23 cellular contexts compared by ENCODE assay signal in genomic region chr3:71464613-71465012, GRCh38.
DNase-seq lines count a peak whose midpoint lies in the region; ATAC-seq and TF ChIP-seq lines count a peak whose summit lies in the region.
"Had no signal": no experiment of that assay in that cellular context is flagged by ENCODE, and none has a peak within 500 bp of the region (broad histone marks: within the 10 kb centered on the region; RNA-seq: fewer than 3 reads in every experiment).

No MANE protein-coding gene starts in this region.

- no peak overlapping the region for H3K27ac ChIP-seq in upper lobe of right lung
- H3K27ac ChIP-seq: epithelial cell of prostate, PC-9, prostate gland had no signal

- peaks cover 46% of the 10 kb centered on the region for H3K36me3 Mint-ChIP-seq in activated naive CD4-positive, alpha-beta T cell treated with anti-CD3 and anti-CD28 coated beads, Interleukin-2, amount 50 U/mL, for 24 hours
- H3K36me3 Mint-ChIP-seq in activated naive CD4-positive, alpha-beta T cell treated with anti-CD3 and anti-CD28 coated beads, Interleukin-2, amount 10 ng/mL, durations not matched to agents 7 days and 5 days = peaks cover 28% of the 10 kb centered on the region
- H3K36me3 Mint-ChIP-seq in activated naive CD8-positive, alpha-beta T cell treated with anti-CD3 and anti-CD28 coated beads, Interleukin-2, amount 50 U/mL, for 24 hours (ENCODE audit: low read depth) = peaks cover 19% of the 10 kb centered on the region

- intact Hi-C loops in upper lobe of right lung (cut with DNase I) = no loop called here

- no peaks in the 10 kb centered on the region for H3K9me3 ChIP-seq in upper lobe of right lung
- H3K9me3 ChIP-seq: prostate gland had no signal

- CTCF ChIA-PET in activated naive CD4-positive, alpha-beta T cell treated with anti-CD3 and anti-CD28 coated beads, Interleukin-2, amount 10 ng/mL, durations not matched to agents 7 days and 5 days (lab: Charles Lee) = no interaction called here

- peak overlapping the region; percentile 62 for H3K27ac Mint-ChIP-seq in activated naive CD4-positive, alpha-beta T cell treated with anti-CD3 and anti-CD28 coated beads, Interleukin-2, amount 50 U/mL, for 24 hours
- no peak overlapping the region for H3K27ac Mint-ChIP-seq in activated naive CD4-positive, alpha-beta T cell treated with anti-CD3 and anti-CD28 coated beads, Interleukin-2, amount 10 ng/mL, durations not matched to agents 7 days and 5 days
- peak overlapping the region; percentile 29 for H3K27ac Mint-ChIP-seq in activated naive CD8-positive, alpha-beta T cell treated with anti-CD3 and anti-CD28 coated beads, Interleukin-2, amount 50 U/mL, for 24 hours
- H3K27ac Mint-ChIP-seq: activated CD8-positive, alpha-beta memory T cell treated with anti-CD3 and anti-CD28 coated beads, Interleukin-2, amount 10 ng/mL, durations not matched to agents 7 days and 5 days; activated T-helper 1 cell treated with anti-CD3 and anti-CD28 coated beads, Interleukin-12 subunit alpha, Interleukin-12 subunit beta, Interleukin-2, Interleukin-4 antibody, amounts not matched to agents 30 ng/mL and 10 ng/mL and 1 ng/mL, durations not matched to agents 14 hours and 24 hours and 36 hours had no signal

- ATAC-seq in activated naive CD8-positive, alpha-beta T cell treated with anti-CD3 and anti-CD28 coated beads, Interleukin-2, amount 50 U/mL, for 24 hours = no peak
- ATAC-seq in upper lobe of right lung (peak; percentile 73), GM18868 (IDR thresholded peaks at IDR 0.05; ENCODE audit: unreplicated experiment) (no peak), GM19023 (IDR thresholded peaks at IDR 0.05; ENCODE audit: unreplicated experiment) (no peak)
- ATAC-seq: activated CD8-positive, alpha-beta memory T cell treated with anti-CD3 and anti-CD28 coated beads, Interleukin-2, amount 10 ng/mL, durations not matched to agents 7 days and 5 days had no signal

- no peak for TF ChIP-seq POLR2A in NB4 (IDR thresholded peaks at IDR 0.05; ENCODE audit: extremely low read depth, insufficient read length)

- no peaks in the 10 kb centered on the region for H3K36me3 ChIP-seq in upper lobe of right lung
- H3K36me3 ChIP-seq: prostate gland had no signal

- no peak for TF ChIP-seq CTCF in NB4 (IDR thresholded peaks at IDR 0.05; ENCODE audit: low read depth, low read length)
- no peak for TF ChIP-seq CTCF in upper lobe of right lung (IDR thresholded peaks at IDR 0.05)

- peaks cover 5% of the 10 kb centered on the region for H3K4me1 ChIP-seq in upper lobe of right lung
- H3K4me1 ChIP-seq: prostate gland had no signal

- no peak overlapping the region for H3K4me3 Mint-ChIP-seq in activated naive CD4-positive, alpha-beta T cell treated with anti-CD3 and anti-CD28 coated beads, Interleukin-2, amount 50 U/mL, for 24 hours
- no peak overlapping the region for H3K4me3 Mint-ChIP-seq in activated naive CD4-positive, alpha-beta T cell treated with anti-CD3 and anti-CD28 coated beads, Interleukin-2, amount 10 ng/mL, durations not matched to agents 7 days and 5 days
- H3K4me3 Mint-ChIP-seq in activated naive CD8-positive, alpha-beta T cell treated with anti-CD3 and anti-CD28 coated beads, Interleukin-2, amount 50 U/mL, for 24 hours = no peak overlapping the region
- H3K4me3 Mint-ChIP-seq: activated CD8-positive, alpha-beta memory T cell treated with anti-CD3 and anti-CD28 coated beads, Interleukin-2, amount 10 ng/mL, durations not matched to agents 7 days and 5 days; activated T-helper 1 cell treated with anti-CD3 and anti-CD28 coated beads, Interleukin-12 subunit alpha, Interleukin-12 subunit beta, Interleukin-2, Interleukin-4 antibody, amounts not matched to agents 30 ng/mL and 10 ng/mL and 1 ng/mL, durations not matched to agents 14 hours and 24 hours and 36 hours; CD8-positive, alpha-beta memory T cell had no signal

- DNase-seq in activated naive CD4-positive, alpha-beta T cell treated with anti-CD3 and anti-CD28 coated beads, Interleukin-2, amount 10 ng/mL, durations not matched to agents 7 days and 5 days = no peak
- DNase-seq in NB4 (ENCODE audit: low read depth) (peak; percentile 56), upper lobe of right lung (no peak)
- DNase-seq in activated naive CD8-positive, alpha-beta T cell treated with anti-CD3 and anti-CD28 coated beads, Interleukin-2, amount 50 U/mL, for 24 hours = no peak
- DNase-seq in stimulated activated CD4-positive, alpha-beta T cell treated with anti-CD3 and anti-CD28 coated beads, Interleukin-4, amount 100 ng/mL, for 24 hours = no peak
- DNase-seq: activated CD4-positive, alpha-beta T cell treated with anti-CD3 and anti-CD28 coated beads for 48 hours; activated CD8-positive, alpha-beta memory T cell treated with anti-CD3 and anti-CD28 coated beads, Interleukin-2, amount 10 ng/mL, durations not matched to agents 7 days and 5 days; CD8-positive, alpha-beta memory T cell; head of caudate nucleus; NCI-H1417; NCI-H2081 treated with DMSO at 0.1 percent for 48 hours; NCI-H345; NCI-H82; PC-9; SHP77 treated with DMSO at 0.1 percent for 48 hours; stimulated activated CD4-positive, alpha-beta T cell treated with anti-CD3 and anti-CD28 coated beads, Interleukin-15, amount 100 ng/mL, for 24 hours; substantia nigra had no signal

- peaks cover 90% of the 10 kb centered on the region for H3K4me1 Mint-ChIP-seq in activated naive CD4-positive, alpha-beta T cell treated with anti-CD3 and anti-CD28 coated beads, Interleukin-2, amount 50 U/mL, for 24 hours
- peaks cover 33% of the 10 kb centered on the region for H3K4me1 Mint-ChIP-seq in activated naive CD4-positive, alpha-beta T cell treated with anti-CD3 and anti-CD28 coated beads, Interleukin-2, amount 10 ng/mL, durations not matched to agents 7 days and 5 days
- peaks cover 80% of the 10 kb centered on the region for H3K4me1 Mint-ChIP-seq in activated naive CD8-positive, alpha-beta T cell treated with anti-CD3 and anti-CD28 coated beads, Interleukin-2, amount 50 U/mL, for 24 hours

- H3K4me3 ChIP-seq in NB4 (ENCODE audit: low read depth, low read length) (no peak overlapping the region), upper lobe of right lung (no peak overlapping the region)
- H3K4me3 ChIP-seq: PC-9, prostate gland had no signal

- H3K27me3 Mint-ChIP-seq in activated naive CD4-positive, alpha-beta T cell treated with anti-CD3 and anti-CD28 coated beads, Interleukin-2, amount 50 U/mL, for 24 hours = no peaks in the 10 kb centered on the region
- no peaks in the 10 kb centered on the region for H3K27me3 Mint-ChIP-seq in activated naive CD4-positive, alpha-beta T cell treated with anti-CD3 and anti-CD28 coated beads, Interleukin-2, amount 10 ng/mL, durations not matched to agents 7 days and 5 days
- H3K27me3 Mint-ChIP-seq in activated naive CD8-positive, alpha-beta T cell treated with anti-CD3 and anti-CD28 coated beads, Interleukin-2, amount 50 U/mL, for 24 hours = no peaks in the 10 kb centered on the region
- H3K27me3 Mint-ChIP-seq: activated CD8-positive, alpha-beta memory T cell treated with anti-CD3 and anti-CD28 coated beads, Interleukin-2, amount 10 ng/mL, durations not matched to agents 7 days and 5 days; CD8-positive, alpha-beta memory T cell had no signal

- peaks cover 8% of the 10 kb centered on the region for H3K9me3 Mint-ChIP-seq in activated naive CD4-positive, alpha-beta T cell treated with anti-CD3 and anti-CD28 coated beads, Interleukin-2, amount 50 U/mL, for 24 hours
- H3K9me3 Mint-ChIP-seq in activated naive CD4-positive, alpha-beta T cell treated with anti-CD3 and anti-CD28 coated beads, Interleukin-2, amount 10 ng/mL, durations not matched to agents 7 days and 5 days = no peaks in the 10 kb centered on the region
- H3K9me3 Mint-ChIP-seq in activated naive CD8-positive, alpha-beta T cell treated with anti-CD3 and anti-CD28 coated beads, Interleukin-2, amount 50 U/mL, for 24 hours = no peaks in the 10 kb centered on the region
- H3K9me3 Mint-ChIP-seq: activated T-helper 1 cell treated with anti-CD3 and anti-CD28 coated beads, Interleukin-12 subunit alpha, Interleukin-12 subunit beta, Interleukin-2, Interleukin-4 antibody, amounts not matched to agents 30 ng/mL and 10 ng/mL and 1 ng/mL, durations not matched to agents 14 hours and 24 hours and 36 hours; CD8-positive, alpha-beta memory T cell had no signal

- no peaks in the 10 kb centered on the region for H3K27me3 ChIP-seq in upper lobe of right lung
